ENCODE assay signal across 22 cellular contexts in the genomic region with DNA sequence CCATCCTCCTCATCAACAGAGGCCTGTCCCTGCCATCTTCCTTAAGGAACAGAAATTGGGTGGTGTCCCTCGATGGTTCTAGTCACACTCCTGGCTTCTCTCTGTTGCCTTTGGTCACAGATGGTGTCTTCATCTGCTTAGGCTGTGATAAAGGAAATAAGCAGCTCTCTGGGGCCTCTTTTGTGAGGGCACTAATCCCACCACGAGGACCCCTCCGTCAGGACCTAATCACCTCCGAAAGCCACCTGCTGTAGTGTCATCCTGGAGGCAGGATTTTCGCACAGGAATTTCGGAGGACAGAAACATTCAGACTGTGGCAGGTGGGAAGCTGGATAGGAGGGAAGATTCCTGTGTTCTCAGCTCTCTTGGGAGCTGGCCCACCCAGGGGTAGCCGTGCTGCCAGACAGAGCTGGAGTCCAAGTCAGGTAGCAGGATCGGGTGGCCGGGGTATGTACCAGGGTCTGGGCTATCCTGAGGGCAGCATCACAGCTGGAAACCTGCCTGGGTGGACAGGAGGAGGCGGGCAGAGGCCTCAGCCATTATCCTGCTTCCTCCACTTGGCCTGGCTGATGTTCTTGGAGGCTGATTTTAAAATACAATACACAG.
"Had no signal": no experiment of that assay in that cellular context is flagged by ENCODE, and none has a peak within 500 bp of the region (broad histone marks: within the 10 kb centered on the region; RNA-seq: fewer than 3 reads in every experiment).

No MANE protein-coding gene starts in this region.

- ATAC-seq: body of pancreas, gastrocnemius medialis had no signal

- H3K36me3 ChIP-seq: gastrocnemius medialis, left ventricle myocardium inferior, sigmoid colon had no signal

- H3K27ac ChIP-seq: body of pancreas, gastrocnemius medialis, left ventricle myocardium inferior, parathyroid adenoma, psoas muscle, sigmoid colon had no signal

- H3K9ac ChIP-seq: parathyroid adenoma had no signal

- H3K4me1 ChIP-seq: parathyroid adenoma had no signal

- H3K4me3 ChIP-seq: body of pancreas, gastrocnemius medialis, left ventricle myocardium inferior, lung, psoas muscle, sigmoid colon, tibial nerve had no signal

- H3K79me2 ChIP-seq: parathyroid adenoma had no signal

- H2AFZ ChIP-seq: parathyroid adenoma had no signal

- H3K27me3 ChIP-seq: body of pancreas, gastrocnemius medialis, sigmoid colon, tibial nerve had no signal

- H3K9me3 ChIP-seq: body of pancreas, gastrocnemius medialis, psoas muscle, sigmoid colon had no signal

- DNase-seq: activated CD4-positive, alpha-beta memory T cell treated with anti-CD3 and anti-CD28 coated beads, Interleukin-2, amount 10 ng/mL, durations not matched to agents 7 days and 5 days; activated CD4-positive, alpha-beta T cell treated with anti-CD3 and anti-CD28 coated beads, Interleukin-2, amount 10 ng/mL, durations not matched to agents 24 days and 14 days; activated CD4-positive, CD25-positive, alpha-beta regulatory T cell treated with anti-CD3 and anti-CD28 coated beads, Interleukin-2, amount 50 U/mL, for 72 hours; activated effector memory CD4-positive, alpha-beta T cell treated with Interleukin-2 at 50 U/mL for 16 hours; activated naive CD4-positive, alpha-beta T cell treated with Interleukin-2 at 50 U/mL for 16 hours; aorta; body of pancreas; dermis blood vessel endothelial cell; effector CD4-positive, alpha-beta T cell; gastrocnemius medialis; glutamatergic neuron; left ventricle myocardium inferior; nephron progenitor cell; occipital lobe; psoas muscle; stimulated activated CD4-positive, alpha-beta T cell treated with anti-CD3 and anti-CD28 coated beads, Interleukin-2, amount 100 ng/mL, for 24 hours; stimulated activated naive CD4-positive, alpha-beta T cell treated with Interleukin-2 at 50 U/mL for 16 hours; T-helper 9 cell had no signal
